ENCODE assay signal across 22 cellular contexts in the genomic region with DNA sequence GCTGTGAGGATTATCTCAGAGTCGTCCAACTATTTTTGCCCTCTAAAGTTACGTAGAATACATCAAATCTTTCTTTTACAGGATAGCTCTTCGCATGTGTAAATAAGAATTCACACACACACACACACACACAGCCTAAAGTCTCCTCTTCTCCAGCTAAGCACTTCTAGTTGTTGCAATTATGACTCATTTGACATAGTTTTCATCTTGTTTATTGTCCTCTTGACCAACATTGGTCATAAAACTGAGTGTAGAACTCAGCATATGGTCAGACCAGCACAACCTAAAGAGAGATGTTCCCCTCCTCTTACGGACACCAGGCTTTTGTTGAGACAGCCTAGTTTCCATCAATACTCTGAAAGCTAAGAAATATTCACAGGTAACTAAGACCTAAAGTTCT.
DNase-seq lines count a peak whose midpoint lies in the region; ATAC-seq, FAIRE-seq and TF ChIP-seq lines count a peak whose summit lies in the region.
"Had no signal": no experiment of that assay in that cellular context is flagged by ENCODE, and none has a peak within 500 bp of the region (broad histone marks: within the 10 kb centered on the region; RNA-seq: fewer than 3 reads in every experiment).

No MANE protein-coding gene starts in this region.

- H3K4me1 ChIP-seq in osteoblast (ENCODE audit: insufficient read depth, low read length): no peaks in the 10 kb centered on the region
- no peaks in the 10 kb centered on the region for H3K4me1 ChIP-seq in small intestine (ENCODE audit: control insufficient read depth in 2 of 2, insufficient read depth in 1 of 2, low read depth in 1 of 2, low read length in 1 of 2)
- H3K4me1 ChIP-seq: colonic mucosa, parathyroid adenoma, SJSA1, thyroid gland had no signal

- no peaks in the 10 kb centered on the region for H3K36me3 ChIP-seq in osteoblast (ENCODE audit: insufficient read depth, low read length)
- no peaks in the 10 kb centered on the region for H3K36me3 ChIP-seq in small intestine (ENCODE audit: control insufficient read depth in 2 of 2, insufficient read depth in 2 of 2, low read length in 2 of 2)
- H3K36me3 ChIP-seq: colonic mucosa, MG63, SJSA1, thyroid gland had no signal

- H3K27me3 ChIP-seq in osteoblast (ENCODE audit: insufficient read depth, low read length): no peaks in the 10 kb centered on the region
- no peaks in the 10 kb centered on the region for H3K27me3 ChIP-seq in small intestine (ENCODE audit: control insufficient read depth in 2 of 2, insufficient read depth in 2 of 2, low read length in 2 of 2)
- H3K27me3 ChIP-seq: colonic mucosa, MG63, SJSA1, thyroid gland had no signal

- no peak for ATAC-seq in GM21786 (IDR thresholded peaks at IDR 0.05; ENCODE audit: unreplicated experiment)
- no peak for ATAC-seq in GM21390 (IDR thresholded peaks at IDR 0.05; ENCODE audit: unreplicated experiment)

- TF ChIP-seq CTCF in choroid plexus epithelial cell (conservative IDR thresholded peaks at IDR 0.05; ENCODE audit: low read depth, low read length) (no peak), osteoblast (IDR thresholded peaks at IDR 0.05; ENCODE audit: extremely low read depth, low read depth, low read length) (no peak)

- H4K20me1 ChIP-seq in osteoblast (ENCODE audit: insufficient read depth, low read length): no peaks in the 10 kb centered on the region

- no peak overlapping the region for H3K4me2 ChIP-seq in osteoblast (ENCODE audit: insufficient read depth, low read length)

- no peaks in the 10 kb centered on the region for H3K9me3 ChIP-seq in osteoblast (ENCODE audit: low read depth, low read length)
- H3K9me3 ChIP-seq in small intestine (ENCODE audit: control insufficient read depth, low read depth): no peaks in the 10 kb centered on the region
- H3K9me3 ChIP-seq: colonic mucosa, MG63, SJSA1, thyroid gland had no signal

- 79 to 90% (median 79%) methylated on average over 4 of the region's 4 CpGs for WGBS in small intestine, 3 donors

- H3K27ac ChIP-seq in osteoblast (ENCODE audit: low read depth, low read length): no peak overlapping the region
- H3K27ac ChIP-seq in small intestine (ENCODE audit: low read depth in 1 of 2, low read length in 1 of 2): no peak overlapping the region
- H3K27ac ChIP-seq: C4-2B, colonic mucosa, parathyroid adenoma, SJSA1, skin epidermis, thyroid gland had no signal

- no peak for FAIRE-seq in small intestine (lab: Jason Lieb, UNC)
- FAIRE-seq: GM19239 had no signal

- no peaks in the 10 kb centered on the region for H3K79me2 ChIP-seq in osteoblast (ENCODE audit: insufficient read depth, low read length)
- H3K79me2 ChIP-seq: parathyroid adenoma had no signal

- no peak overlapping the region for H2AFZ ChIP-seq in osteoblast (ENCODE audit: low read length)
- H2AFZ ChIP-seq: parathyroid adenoma had no signal

- peak; percentile 82 for DNase-seq in ELR (ENCODE audit: low read depth)
- peak; percentile 10 for DNase-seq in NCI-H226
- peak; percentile 87 for DNase-seq in choroid plexus epithelial cell (ENCODE audit: low read depth)
- peak; percentile 30 for DNase-seq in osteoblast (ENCODE audit: insufficient read length, low spot score, missing footprints)
- DNase-seq in small intestine: no peak
- no peak for DNase-seq in kidney glomerular epithelial cell (lab: John Stamatoyannopoulos, UW)
- DNase-seq: activated CD8-positive, alpha-beta memory T cell treated with anti-CD3 and anti-CD28 coated beads, Interleukin-2, amount 50 U/mL, for 4 hours; activated gamma-delta T cell; colonic mucosa; DMS79; MG63; naive B cell; NCI-H1930; thyroid gland had no signal

- H3K4me3 ChIP-seq in choroid plexus epithelial cell (ENCODE audit: low read depth, low read length): no peak overlapping the region
- H3K4me3 ChIP-seq in osteoblast (ENCODE audit: insufficient read depth, low read length): no peak overlapping the region
- no peak overlapping the region for H3K4me3 ChIP-seq in small intestine (ENCODE audit: low read depth in 1 of 2, low read length in 2 of 2)
- H3K4me3 ChIP-seq: colonic mucosa, lung, MG63, SJSA1, skin epidermis, thyroid gland had no signal

Comparison
In these comparisons a context has a peak if more than half of its experiments do, and no peak if none do; other contexts are left out.
1. DNase-seq: peak in ELR (single experiment), NCI-H226 (single experiment), choroid plexus epithelial cell (single experiment) and osteoblast (single experiment); none in small intestine (single experiment) and kidney glomerular epithelial cell (single experiment).